In genomic region chr1:54888080-54888733, GRCh38 we compare ENCODE assay signal across 9 cellular contexts. TPM values are rescaled to one million over a fixed set of nuclear protein-coding genes. Genes with fewer than 3 reads are reported as not detected.
DNase-seq lines count a peak whose midpoint lies in the region; ATAC-seq, FAIRE-seq and TF ChIP-seq lines count a peak whose summit lies in the region.
"Had no signal": no experiment of that assay in that cellular context is flagged by ENCODE, and none has a peak within 500 bp of the region (broad histone marks: within the 10 kb centered on the region; RNA-seq: fewer than 3 reads in every experiment).

No MANE protein-coding gene starts in this region.

- H3K4me3 ChIP-seq in H1 (ENCODE audit: extremely low read depth in 1 of 4, insufficient read depth in 2 of 4, low read depth in 3 of 4, low read length in 4 of 4) (peak overlapping the region; percentile 54 to 99 (median 77); a peak in 7 of 8 replicates), neuronal stem cell (ENCODE audit: low read length in 2 of 2) (peak overlapping the region in 1 of 2 donors; percentile 96)

- no peak for FAIRE-seq in H1 (lab: Jason Lieb, UNC)
- FAIRE-seq: colon had no signal

- no peak overlapping the region for H3K23ac ChIP-seq in H1 (ENCODE audit: insufficient read length)
- H3K23ac ChIP-seq in neuronal stem cell (ENCODE audit: low read depth, low read length, poor library complexity): no peak overlapping the region

- CTCF ChIA-PET in H1 (lab: Charles Lee; ENCODE audit: partially characterized antibody): interaction anchor here (0.6 to 4.6 kb wide), 15 partner anchors 11 to 1288 kb away, joined by 3 to 28 read pairs (median 3); no protein-coding TSS in a partner anchor

- H2BK120ac ChIP-seq in H1 (replicated peaks; ENCODE audit: low read depth, low read length) (no peak overlapping the region), neuronal stem cell (ENCODE audit: low read depth, low read length) (peak overlapping the region; percentile 21)

- H3K9me3 ChIP-seq in H1 (ENCODE audit: insufficient read depth in 2 of 2, low read depth in 1 of 2, low read length in 1 of 2) (no peaks in the 10 kb centered on the region), neuronal stem cell (replicated peaks in 1 of 2; ENCODE audit: control insufficient read depth in 2 of 2, insufficient read depth in 1 of 2, low read depth in 1 of 2, low read length in 2 of 2) (peaks cover 0 to 3% of the 10 kb centered on the region in 2 donors)

- H3K36me3 ChIP-seq in H1 (ENCODE audit: control insufficient read depth in 2 of 4, insufficient read depth in 4 of 4, low read length in 3 of 4) (peaks cover 4 to 26% (median 8%) of the 10 kb centered on the region in 4 experiments; a peak in 7 of 8 replicates), neuronal stem cell (replicated peaks in 1 of 2; ENCODE audit: control insufficient read depth in 2 of 2, insufficient read depth in 2 of 2, low read length in 2 of 2) (peaks cover 13 to 30% of the 10 kb centered on the region in 2 donors)

- peaks cover 13% of the 10 kb centered on the region for H3K23me2 ChIP-seq in H1 (ENCODE audit: low read depth, low read length)

- H3K79me1 ChIP-seq in H1 (ENCODE audit: low read depth, low read length) (peaks cover 18% of the 10 kb centered on the region), neuronal stem cell (ENCODE audit: low read depth, low read length) (peaks cover 11% of the 10 kb centered on the region)

- DNase-seq in NCI-H69 (lab: John Stamatoyannopoulos, UW) (peak; percentile 69), H1 (ENCODE audit: low read depth in 1 of 2, low spot score in 2 of 2) (no peak), neuronal stem cell (ENCODE audit: low spot score) (no peak), D341Med (ENCODE audit: low spot score) (no peak), GM19238 (ENCODE audit: insufficient read length, low spot score) (no peak)

- H2BK5ac ChIP-seq in H1 (ENCODE audit: low read depth, low read length) (peak overlapping the region; percentile 96; the same call in 1 of the 2 replicates), neuronal stem cell (ENCODE audit: low read length) (no peak overlapping the region)

- H4K5ac ChIP-seq in H1 (ENCODE audit: insufficient read length, low read depth, low read length): no peak overlapping the region

- peaks cover 22 to 33% of the 10 kb centered on the region in 2 experiments for H4K20me1 ChIP-seq in H1 (replicated peaks in 1 of 2; ENCODE audit: control insufficient read depth in 1 of 2, insufficient read depth in 2 of 2, low read length in 2 of 2)

- H4K8ac ChIP-seq in H1 (ENCODE audit: extremely low read depth, insufficient read depth, low read length): no peak overlapping the region
- no peak overlapping the region for H4K8ac ChIP-seq in neuronal stem cell (ENCODE audit: low read depth, low read length)

- peak overlapping the region; percentile 26 for H2BK20ac ChIP-seq in H1 (ENCODE audit: low read length)

- TF ChIP-seq EP300 in H1 (IDR thresholded peaks at IDR 0.05; ENCODE audit: borderline replicate concordance in 1 of 2, low read depth in 2 of 2, low read length in 2 of 2): no peak

- H3K18ac ChIP-seq in H1 (ENCODE audit: extremely low read depth, low read length) (no peak overlapping the region), neuronal stem cell (ENCODE audit: low read length) (no peak overlapping the region)

- TF ChIP-seq CTCF in H1 (IDR thresholded peaks at IDR 0.05; ENCODE audit: control extremely low read depth in 1 of 3, insufficient read depth in 1 of 3, low read depth in 1 of 3, low read length in 3 of 3): no peak

- no peak overlapping the region for H3K14ac ChIP-seq in H1 (ENCODE audit: insufficient read length)
- H3K14ac ChIP-seq in neuronal stem cell (ENCODE audit: low read length): no peak overlapping the region

- 49% methylated on average over 7 of the region's 7 CpGs; no CpG with 5 or more reads in 1 of the 2 experiments for WGBS in H1 (ENCODE audit: extremely low coverage in 1 of 2, insufficient coverage in 1 of 2, insufficient read length in 1 of 2, insufficient replicate concordance in 2 of 2, low coverage in 1 of 2, low lambda C conversion rate in 2 of 2, missing lambda C conversion rate in 1 of 2), 2 experiments
- no CpG with 5 or more reads among the region's 7 CpGs for WGBS in neuronal stem cell (ENCODE audit: extremely low coverage in 2 of 2, insufficient read length in 2 of 2, insufficient replicate concordance in 1 of 2), 2 donors

- H4K91ac ChIP-seq in H1 (replicated peaks; ENCODE audit: insufficient read length, low read length) (no peak overlapping the region), neuronal stem cell (ENCODE audit: low read depth, low read length, poor library complexity) (no peak overlapping the region)

- H3K4me2 ChIP-seq in H1 (ENCODE audit: insufficient read depth in 1 of 2, low read depth in 2 of 2, low read length in 2 of 2) (peak overlapping the region; percentile 85 to 100), neuronal stem cell (ENCODE audit: insufficient read depth, low read length, poor library complexity, severe bottlenecking) (peak overlapping the region; percentile 78)

- no peaks in the 10 kb centered on the region for H3K27me3 ChIP-seq in H1 (replicated peaks in 1 of 4; ENCODE audit: control insufficient read depth in 3 of 4, extremely low read depth in 1 of 4, insufficient read depth in 3 of 4, low read length in 3 of 4)
- H3K27me3 ChIP-seq in neuronal stem cell (ENCODE audit: control insufficient read depth in 3 of 3, insufficient read depth in 3 of 3, low read depth in 1 of 3, low read length in 3 of 3): no peaks in the 10 kb centered on the region

- H3K9ac ChIP-seq in H1 (replicated peaks in 1 of 4; ENCODE audit: extremely low read depth in 1 of 4, low read depth in 3 of 4, low read length in 3 of 4): peak overlapping the region in 1 of 4 experiments; percentile 41; a peak in 1 of 7 replicates
- H3K9ac ChIP-seq in neuronal stem cell (ENCODE audit: low read depth, low read length, poor library complexity): no peak overlapping the region

- peak overlapping the region; percentile 82; the same call in 1 of the 2 replicates for H2AK5ac ChIP-seq in H1 (ENCODE audit: low read depth, low read length)
- H2AK5ac ChIP-seq in neuronal stem cell (ENCODE audit: low read depth, low read length): no peak overlapping the region

- no peak for TF ChIP-seq RAD21 in H1 (IDR thresholded peaks at IDR 0.05 in 1 of 2, conservative IDR thresholded peaks at IDR 0.05 in 1 of 2; ENCODE audit: low read depth in 2 of 2, low read length in 2 of 2)

- in situ Hi-C loops in GM18951 (cut with MboI; ENCODE audit: low sequenced_read_pairs, unreplicated experiment): no loop called here

- POLR2A ChIA-PET in H1 (lab: Charles Lee; ENCODE audit: partially characterized antibody): interaction anchor here (1.1 to 1.7 kb wide), 5 partner anchors 34 to 108 kb away, joined by 3 to 4 read pairs (median 3); no protein-coding TSS in a partner anchor

- H3K4ac ChIP-seq in H1 (replicated peaks; ENCODE audit: insufficient read length, low read depth, low read length) (no peak overlapping the region), neuronal stem cell (ENCODE audit: low read length) (no peak overlapping the region)

- no peak overlapping the region for H2BK15ac ChIP-seq in H1 (ENCODE audit: low read length)
- no peak overlapping the region for H2BK15ac ChIP-seq in neuronal stem cell (ENCODE audit: low read length)

- peak; percentile 24 for TF ChIP-seq POLR2A in GM18951 (IDR thresholded peaks at IDR 0.05; ENCODE audit: extremely low read depth, insufficient read depth, insufficient read length)
- no peak for TF ChIP-seq POLR2A in H1 (IDR thresholded peaks at IDR 0.05; ENCODE audit: control extremely low read depth in 1 of 2, low read depth in 2 of 2, low read length in 2 of 2)

- H3K27ac ChIP-seq in H1 (ENCODE audit: low read depth, low read length): no peak overlapping the region
- peak overlapping the region; percentile 33 for H3K27ac ChIP-seq in neuronal stem cell (replicated peaks; ENCODE audit: low read length)

- ATAC-seq in HG03280 (IDR thresholded peaks at IDR 0.05; ENCODE audit: unreplicated experiment) (no peak), HG02840 (IDR thresholded peaks at IDR 0.05; ENCODE audit: low FRiP score, unreplicated experiment) (no peak)

- H3K4me1 ChIP-seq in H1 (replicated peaks in 1 of 4; ENCODE audit: control insufficient read depth in 3 of 4, insufficient read depth in 4 of 4, low read length in 3 of 4) (peaks cover 13 to 22% (median 19%) of the 10 kb centered on the region in 4 experiments), neuronal stem cell (ENCODE audit: control insufficient read depth in 2 of 2, insufficient read depth in 1 of 2, low read depth in 1 of 2, low read length in 2 of 2) (peaks cover 30 to 32% of the 10 kb centered on the region in 2 donors)

- no peak overlapping the region for H2AFZ ChIP-seq in H1 (ENCODE audit: low read length)
- peak overlapping the region; percentile 6 for H2AFZ ChIP-seq in neuronal stem cell (ENCODE audit: low read length)

- no peak overlapping the region for H3K56ac ChIP-seq in H1 (replicated peaks; ENCODE audit: insufficient read length, low read depth, low read length)

- H2BK12ac ChIP-seq in H1 (ENCODE audit: low read depth, low read length) (peak overlapping the region; percentile 78; the same call in 1 of the 2 replicates), neuronal stem cell (ENCODE audit: low read length) (no peak overlapping the region)

- peaks cover 37% of the 10 kb centered on the region in 2 experiments for H3K79me2 ChIP-seq in H1 (ENCODE audit: control insufficient read depth in 1 of 2, insufficient read depth in 2 of 2, low read length in 2 of 2)

TF ChIP-seq in H1, 55 proteins besides CTCF, POLR2A, EP300 and RAD21:
- 0 out of 4 replicates have a peak, but pooled peaks of 1 of the 2 experiments have one; percentile 7 for TF ChIP-seq SIN3A (conservative IDR thresholded peaks at IDR 0.05 in 1 of 2, IDR thresholded peaks at IDR 0.05 in 1 of 2; ENCODE audit: low read depth in 1 of 2, low read length in 2 of 2)
- TF ChIP-seq SP4 (IDR thresholded peaks at IDR 0.05; ENCODE audit: low read length): no peak
- no peak for TF ChIP-seq SAP30 (IDR thresholded peaks at IDR 0.05; ENCODE audit: insufficient read depth, insufficient replicate concordance, low read length)
- TF ChIP-seq TEAD4 (IDR thresholded peaks at IDR 0.05; ENCODE audit: low read depth, low read length): 0 out of 2 replicates have a peak, but pooled peaks have one; percentile 9

RNA-seq across cellular contexts. Expression of gene DHCR24, which starts 1.2 kb away (rescaled TPM):
- total RNA-seq in H1 (2021; fragmentation: NEBNext Ultra II Directional; extraction: Animal tissue kit (Norgen Biotek cat#: 25700)): 419 and 455 TPM in 2 replicates
- 370 and 611 TPM in 2 replicates for polyA plus RNA-seq in H1 (2011; rRNA removed)
- polyA plus RNA-seq in H1 (2011; cell fraction: cytosol; rRNA removed): 383 TPM
- polyA plus RNA-seq in H1 (2011; cell fraction: nucleus; rRNA removed): 467 TPM
- polyA plus RNA-seq in H1 (2012, experiment 1 of 2): 331 to 424 TPM (median 362 TPM) in 4 replicates
- polyA plus RNA-seq in H1 (2012, experiment 2 of 2): 333 TPM
- 451 TPM for polyA plus RNA-seq in H1 (2013, experiment 1 of 2)
- 566 TPM for polyA plus RNA-seq in H1 (2013, experiment 2 of 2)
- 1,204 and 1,278 TPM in 2 replicates for polyA minus RNA-seq in H1 (2011; rRNA and poly(A)+ RNA removed)
- polyA minus RNA-seq in H1 (2011; cell fraction: cytosol; rRNA and poly(A)+ RNA removed): 316 TPM
- polyA minus RNA-seq in H1 (2011; cell fraction: nucleus; rRNA and poly(A)+ RNA removed): 307 TPM
- 108 TPM for polyA plus RNA-seq in neuronal stem cell (2013, experiment 1 of 2)
- polyA plus RNA-seq in neuronal stem cell (2013, experiment 2 of 2): 107 TPM
